In the genomic region with DNA sequence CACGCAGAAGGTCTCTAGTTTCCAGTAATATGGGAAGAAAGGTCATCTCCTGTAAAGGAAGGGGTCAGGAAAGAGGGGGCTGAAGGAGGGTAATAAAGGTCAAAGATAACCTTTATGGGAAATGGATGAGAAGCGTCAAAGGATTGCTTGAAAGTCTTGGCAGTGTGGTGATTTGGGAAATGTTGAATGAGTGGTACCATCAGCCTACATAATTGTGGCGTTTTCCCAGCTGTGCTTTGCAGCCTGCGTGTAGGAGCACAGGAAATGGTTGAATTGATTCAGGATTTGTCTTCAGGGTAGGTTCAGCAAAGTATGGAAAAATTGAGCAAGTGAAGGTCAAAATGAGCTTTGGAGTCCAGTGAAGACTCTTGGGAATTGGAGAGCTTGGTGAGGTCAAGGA, we compare ENCODE assay signal across 19 cellular contexts.
DNase-seq lines count a peak whose midpoint lies in the region; ATAC-seq and TF ChIP-seq lines count a peak whose summit lies in the region.
"Had no signal": no experiment of that assay in that cellular context is flagged by ENCODE, and none has a peak within 500 bp of the region (broad histone marks: within the 10 kb centered on the region; RNA-seq: fewer than 3 reads in every experiment).

No MANE protein-coding gene starts in this region.

- ATAC-seq in T-helper 17 cell: no peak
- ATAC-seq in HG02885 (IDR thresholded peaks at IDR 0.05; ENCODE audit: poor library complexity, unreplicated experiment): no peak
- ATAC-seq in GM18909 (IDR thresholded peaks at IDR 0.05; ENCODE audit: poor library complexity, unreplicated experiment): no peak
- ATAC-seq: left cardiac atrium had no signal

- no peaks in the 10 kb centered on the region for H3K9me3 ChIP-seq in CD8-positive, alpha-beta memory T cell (ENCODE audit: low read length)
- H3K9me3 ChIP-seq in T-helper 17 cell (ENCODE audit: control insufficient read depth, low read length, poor library complexity, severe bottlenecking): no peaks in the 10 kb centered on the region
- H3K9me3 ChIP-seq: esophagus squamous epithelium, HAP-1, prostate gland, transverse colon had no signal

- H3K4me3 Mint-ChIP-seq in CD8-positive, alpha-beta memory T cell: no peak overlapping the region
- H3K4me3 Mint-ChIP-seq in T-helper 17 cell: peak overlapping the region; percentile 69
- H3K4me3 Mint-ChIP-seq in neural crest cell: no peak overlapping the region
- H3K4me3 Mint-ChIP-seq: mesothelial cell of epicardium had no signal

- TF ChIP-seq CTCF in fibroblast of mammary gland (conservative IDR thresholded peaks at IDR 0.05; ENCODE audit: control insufficient read depth, insufficient read depth, low read depth, low read length) (no peak), neural crest cell (conservative IDR thresholded peaks at IDR 0.05) (no peak)

- no peak overlapping the region for H3K4me3 ChIP-seq in CD8-positive, alpha-beta memory T cell (ENCODE audit: low read length)
- H3K4me3 ChIP-seq in fibroblast of mammary gland (ENCODE audit: control insufficient read depth, low read depth, low read length): no peak overlapping the region
- H3K4me3 ChIP-seq: cardiac muscle cell, esophagus squamous epithelium, HAP-1, prostate gland, transverse colon had no signal

- CTCF ChIA-PET in CD8-positive, alpha-beta memory T cell (lab: Charles Lee): interaction anchor here (0.9 to 3.2 kb wide), 6 partner anchors 13 to 230 kb away, joined by 3 to 16 read pairs (median 6); no protein-coding TSS in a partner anchor

- H3K4me1 Mint-ChIP-seq in CD8-positive, alpha-beta memory T cell: peaks cover 25 to 51% (median 40%) of the 10 kb centered on the region in 3 donors
- H3K4me1 Mint-ChIP-seq in T-helper 17 cell (peaks cover 25% of the 10 kb centered on the region), neural crest cell (peaks cover 3% of the 10 kb centered on the region)

- no peaks in the 10 kb centered on the region for H3K27me3 ChIP-seq in CD8-positive, alpha-beta memory T cell (ENCODE audit: insufficient read depth, low read length, poor library complexity, severe bottlenecking)
- H3K27me3 ChIP-seq: cardiac muscle cell, esophagus squamous epithelium, transverse colon had no signal

- H3K36me3 ChIP-seq in CD8-positive, alpha-beta memory T cell (ENCODE audit: insufficient read depth, low read length): peaks cover 6% of the 10 kb centered on the region
- H3K36me3 ChIP-seq: cardiac muscle cell, esophagus squamous epithelium, HAP-1, prostate gland, transverse colon had no signal

- peak overlapping the region; percentile 9 to 82 (median 52) for H3K27ac Mint-ChIP-seq in CD8-positive, alpha-beta memory T cell
- H3K27ac Mint-ChIP-seq in T-helper 17 cell (peak overlapping the region; percentile 76), neural crest cell (ENCODE audit: unreplicated experiment) (peak overlapping the region; percentile 16)
- H3K27ac Mint-ChIP-seq: mesothelial cell of epicardium had no signal

- H3K27ac ChIP-seq in CD8-positive, alpha-beta memory T cell (ENCODE audit: low read depth, low read length): no peak overlapping the region
- H3K27ac ChIP-seq: cardiac muscle cell, esophagus squamous epithelium, prostate gland, transverse colon had no signal

- peaks cover 0 to 2% of the 10 kb centered on the region in 2 donors for H3K27me3 Mint-ChIP-seq in CD8-positive, alpha-beta memory T cell
- H3K27me3 Mint-ChIP-seq in T-helper 17 cell (no peaks in the 10 kb centered on the region), neural crest cell (ENCODE audit: low read depth) (no peaks in the 10 kb centered on the region)

- no peaks in the 10 kb centered on the region for H3K4me1 ChIP-seq in CD8-positive, alpha-beta memory T cell (ENCODE audit: insufficient read depth, low read length)
- H3K4me1 ChIP-seq: prostate gland had no signal

- no peak for DNase-seq in CD8-positive, alpha-beta memory T cell
- DNase-seq in T-helper 17 cell (no peak), fibroblast of mammary gland (ENCODE audit: low read depth) (peak; percentile 25), neural crest cell (ENCODE audit: low read depth, low spot score) (no peak), NCI-H82 (lab: John Stamatoyannopoulos, UW) (no peak)
- DNase-seq: amygdala; DMS79; esophagus squamous epithelium; left cardiac atrium; NCI-H1048; NCI-H2029 treated with DMSO at 0.1 percent for 48 hours; stimulated activated naive CD4-positive, alpha-beta T cell treated with Interleukin-2 at 50 U/mL for 16 hours; transverse colon had no signal

- H3K36me3 Mint-ChIP-seq in CD8-positive, alpha-beta memory T cell: peaks cover 0 to 27% (median 2%) of the 10 kb centered on the region in 3 donors
- H3K36me3 Mint-ChIP-seq in T-helper 17 cell (ENCODE audit: low read depth) (peaks cover 2% of the 10 kb centered on the region), neural crest cell (ENCODE audit: low read depth) (peaks cover 9% of the 10 kb centered on the region)

- H3K9me3 Mint-ChIP-seq in CD8-positive, alpha-beta memory T cell: no peaks in the 10 kb centered on the region
- H3K9me3 Mint-ChIP-seq in neural crest cell: peaks cover 15% of the 10 kb centered on the region

- POLR2A ChIA-PET in CD8-positive, alpha-beta memory T cell (lab: Charles Lee): interaction anchor here (0.9 kb wide), 1 partner anchor 224 kb away, joined by 3 read pairs; no protein-coding TSS in a partner anchor

Comparison
In these comparisons a context has a peak if more than half of its experiments do, and no peak if none do; other contexts are left out.
1. H3K27ac Mint-ChIP-seq: peak in every context shown above with its lines; median percentile 76 in T-helper 17 cell; 52 in CD8-positive, alpha-beta memory T cell; 16 in neural crest cell.